ENCODE assay signal across 20 cellular contexts in the genomic region with DNA sequence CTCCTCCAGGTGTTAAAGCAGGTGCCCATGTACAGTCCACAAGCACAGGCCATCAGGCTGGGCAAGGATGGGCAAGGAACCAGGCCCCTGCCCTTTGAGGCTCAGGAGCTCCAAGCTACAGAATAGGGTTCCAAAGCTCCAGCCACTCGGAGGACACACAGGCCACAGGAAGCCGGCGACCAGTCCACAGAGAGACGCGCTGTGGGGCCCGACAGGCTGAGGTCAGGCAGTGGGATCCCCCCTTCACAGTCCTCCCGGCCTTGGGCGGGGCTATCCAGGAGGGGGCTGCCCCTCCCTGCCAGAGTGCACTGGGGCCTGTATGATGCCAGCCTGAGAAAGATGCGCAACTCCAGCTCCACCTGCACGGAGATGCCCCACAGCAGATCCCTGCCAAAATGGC.
"Had no signal": no experiment of that assay in that cellular context is flagged by ENCODE, and none has a peak within 500 bp of the region (broad histone marks: within the 10 kb centered on the region; RNA-seq: fewer than 3 reads in every experiment).

No MANE protein-coding gene starts in this region.

- H3K4me1 Mint-ChIP-seq: activated CD4-positive, alpha-beta T cell treated with anti-CD3 and anti-CD28 coated beads for 36 hours had no signal

- DNase-seq: activated CD4-positive, alpha-beta T cell treated with anti-CD3 and anti-CD28 coated beads for 36 hours; activated CD4-positive, CD25-positive, alpha-beta regulatory T cell; activated CD8-positive, alpha-beta T cell treated with anti-CD3 and anti-CD28 coated beads, Interleukin-2, amount 10 ng/mL, durations not matched to agents 7 days and 5 days; activated effector memory CD4-positive, alpha-beta T cell treated with anti-CD3 and anti-CD28 coated beads, Interleukin-2, amount 50 U/mL, for 16 hours; activated naive CD4-positive, alpha-beta T cell treated with anti-CD3 and anti-CD28 coated beads for 36 hours; amniotic stem cell; brain microvascular endothelial cell; caudate nucleus; foreskin fibroblast; hippocampal formation; immature natural killer cell; mesendoderm; mucosa of descending colon; small intestine; stimulated activated CD4-positive, alpha-beta T cell treated with anti-CD3 and anti-CD28 coated beads, Interleukin-1b, Interleukin-23, amount 100 ng/mL, for 48 hours; stimulated activated naive CD4-positive, alpha-beta T cell treated with Interleukin-2 at 50 U/mL for 16 hours; T-helper 1 cell had no signal

- H3K36me3 Mint-ChIP-seq: natural killer cell treated with Interleukin-12 subunit alpha and Interleukin-12 subunit beta and Interleukin-15 and Interleukin-18, amount 100 ng/mL, for 72 hours had no signal

- H3K27ac Mint-ChIP-seq: activated CD4-positive, alpha-beta T cell treated with anti-CD3 and anti-CD28 coated beads for 36 hours; activated CD8-positive, alpha-beta T cell treated with anti-CD3 and anti-CD28 coated beads, Interleukin-2, amount 10 ng/mL, durations not matched to agents 7 days and 5 days; activated naive CD4-positive, alpha-beta T cell treated with anti-CD3 and anti-CD28 coated beads for 36 hours; immature natural killer cell; natural killer cell treated with Interleukin-12 subunit alpha and Interleukin-12 subunit beta and Interleukin-15 and Interleukin-18, amount 100 ng/mL, for 72 hours had no signal

- H3K27me3 Mint-ChIP-seq: activated CD4-positive, alpha-beta T cell treated with anti-CD3 and anti-CD28 coated beads for 36 hours; natural killer cell treated with Interleukin-12 subunit alpha and Interleukin-12 subunit beta and Interleukin-15 and Interleukin-18, amount 100 ng/mL, for 72 hours had no signal

- H3K9me3 Mint-ChIP-seq: natural killer cell treated with Interleukin-12 subunit alpha and Interleukin-12 subunit beta and Interleukin-15 and Interleukin-18, amount 100 ng/mL, for 72 hours had no signal

- ATAC-seq: activated CD4-positive, alpha-beta T cell treated with anti-CD3 and anti-CD28 coated beads for 36 hours; activated CD8-positive, alpha-beta T cell treated with anti-CD3 and anti-CD28 coated beads, Interleukin-2, amount 10 ng/mL, durations not matched to agents 7 days and 5 days; esophagus mucosa; mucosa of descending colon had no signal

- H3K4me3 Mint-ChIP-seq: activated CD4-positive, alpha-beta T cell treated with anti-CD3 and anti-CD28 coated beads for 36 hours; activated CD8-positive, alpha-beta T cell treated with anti-CD3 and anti-CD28 coated beads, Interleukin-2, amount 10 ng/mL, durations not matched to agents 7 days and 5 days; activated naive CD4-positive, alpha-beta T cell treated with anti-CD3 and anti-CD28 coated beads for 36 hours; endodermal cell; immature natural killer cell; natural killer cell treated with Interleukin-12 subunit alpha and Interleukin-12 subunit beta and Interleukin-15 and Interleukin-18, amount 100 ng/mL, for 72 hours had no signal
